Comparison of ENCODE assay signal across 9 cellular contexts in genomic region chr5:15794117-15794985, GRCh38.
A peak's percentile ranks its signal among the peaks of the same experiment; 100 is the strongest.
DNase-seq lines count a peak whose midpoint lies in the region; TF ChIP-seq lines count a peak whose summit lies in the region.
"Had no signal": no experiment of that assay in that cellular context is flagged by ENCODE, and none has a peak within 500 bp of the region (broad histone marks: within the 10 kb centered on the region; RNA-seq: fewer than 3 reads in every experiment).

No MANE protein-coding gene starts in this region.

- H3K4me1 Mint-ChIP-seq in osteocyte (ENCODE audit: unreplicated experiment) = peaks cover 41% of the 10 kb centered on the region
- no peaks in the 10 kb centered on the region for H3K4me1 Mint-ChIP-seq in activated T-helper 1 cell treated with anti-CD3 and anti-CD28 coated beads, Interleukin-12 subunit alpha, Interleukin-12 subunit beta, Interleukin-2, Interleukin-4 antibody, amounts not matched to agents 30 ng/mL and 10 ng/mL and 1 ng/mL, durations not matched to agents 14 hours and 24 hours and 36 hours (ENCODE audit: low read depth)
- no peaks in the 10 kb centered on the region for H3K4me1 Mint-ChIP-seq in CD14-positive monocyte

- peak; percentile 7 for TF ChIP-seq CTCF in GM13977 (IDR thresholded peaks at IDR 0.05; ENCODE audit: extremely low read depth, insufficient read depth, missing control alignments)
- peak; percentile 27 for TF ChIP-seq CTCF in fibroblast of mammary gland (conservative IDR thresholded peaks at IDR 0.05; ENCODE audit: control insufficient read depth, insufficient read depth, low read depth, low read length)
- TF ChIP-seq CTCF in osteocyte (IDR thresholded peaks at IDR 0.05) = peak; percentile 59
- TF ChIP-seq CTCF in CD14-positive monocyte (IDR thresholded peaks at IDR 0.05) = no peak

- H3K4me3 ChIP-seq in fibroblast of mammary gland (ENCODE audit: control insufficient read depth, low read depth, low read length) = no peak overlapping the region

- DNase-seq in GM13977 (ENCODE audit: low spot score) = no peak
- peak; percentile 33 for DNase-seq in RKO (ENCODE audit: low spot score)
- peak; percentile 34 for DNase-seq in fibroblast of mammary gland (ENCODE audit: low read depth)
- no peak for DNase-seq in osteocyte (ENCODE audit: extremely low spot score, unreplicated experiment)
- no peak for DNase-seq in activated T-helper 1 cell treated with anti-CD3 and anti-CD28 coated beads, Interleukin-12 subunit alpha, Interleukin-12 subunit beta, Interleukin-2, Interleukin-4 antibody, amounts not matched to agents 30 ng/mL and 10 ng/mL and 1 ng/mL, durations not matched to agents 14 hours and 24 hours and 36 hours (ENCODE audit: low spot score)
- no peak for DNase-seq in activated CD8-positive, alpha-beta memory T cell treated with anti-CD3 and anti-CD28 coated beads, Interleukin-2, amount 50 U/mL, for 48 hours
- no peak for DNase-seq in stimulated activated naive CD4-positive, alpha-beta T cell treated with Interleukin-2 at 50 U/mL for 16 hours (lab: John Stamatoyannopoulos, UW)
- no peak for DNase-seq in CD14-positive monocyte (ENCODE audit: low spot score)

- H3K27ac Mint-ChIP-seq in osteocyte (ENCODE audit: unreplicated experiment) (no peak overlapping the region), CD14-positive monocyte (no peak overlapping the region)
- H3K27ac Mint-ChIP-seq in activated T-helper 1 cell treated with anti-CD3 and anti-CD28 coated beads, Interleukin-12 subunit alpha, Interleukin-12 subunit beta, Interleukin-2, Interleukin-4 antibody, amounts not matched to agents 30 ng/mL and 10 ng/mL and 1 ng/mL, durations not matched to agents 14 hours and 24 hours and 36 hours = no peak overlapping the region
- H3K27ac Mint-ChIP-seq: activated naive CD8-positive, alpha-beta T cell had no signal

- H3K36me3 Mint-ChIP-seq in osteocyte (ENCODE audit: unreplicated experiment) (no peaks in the 10 kb centered on the region), CD14-positive monocyte (no peaks in the 10 kb centered on the region)
- no peaks in the 10 kb centered on the region for H3K36me3 Mint-ChIP-seq in activated T-helper 1 cell treated with anti-CD3 and anti-CD28 coated beads, Interleukin-12 subunit alpha, Interleukin-12 subunit beta, Interleukin-2, Interleukin-4 antibody, amounts not matched to agents 30 ng/mL and 10 ng/mL and 1 ng/mL, durations not matched to agents 14 hours and 24 hours and 36 hours (ENCODE audit: low read depth)
- H3K36me3 Mint-ChIP-seq: activated naive CD8-positive, alpha-beta T cell had no signal

- H3K9me3 Mint-ChIP-seq in osteocyte (ENCODE audit: unreplicated experiment) (no peaks in the 10 kb centered on the region), CD14-positive monocyte (peaks cover 0 to 4% (median 0%) of the 10 kb centered on the region in 7 donors)
- H3K9me3 Mint-ChIP-seq in activated T-helper 1 cell treated with anti-CD3 and anti-CD28 coated beads, Interleukin-12 subunit alpha, Interleukin-12 subunit beta, Interleukin-2, Interleukin-4 antibody, amounts not matched to agents 30 ng/mL and 10 ng/mL and 1 ng/mL, durations not matched to agents 14 hours and 24 hours and 36 hours = no peaks in the 10 kb centered on the region

- H3K4me3 Mint-ChIP-seq in osteocyte (ENCODE audit: unreplicated experiment) (no peak overlapping the region), CD14-positive monocyte (no peak overlapping the region)
- H3K4me3 Mint-ChIP-seq in activated T-helper 1 cell treated with anti-CD3 and anti-CD28 coated beads, Interleukin-12 subunit alpha, Interleukin-12 subunit beta, Interleukin-2, Interleukin-4 antibody, amounts not matched to agents 30 ng/mL and 10 ng/mL and 1 ng/mL, durations not matched to agents 14 hours and 24 hours and 36 hours = no peak overlapping the region
- H3K4me3 Mint-ChIP-seq: activated naive CD8-positive, alpha-beta T cell had no signal

- intact Hi-C loops in activated T-helper 1 cell treated with anti-CD3 and anti-CD28 coated beads, Interleukin-12 subunit alpha, Interleukin-12 subunit beta, Interleukin-2, Interleukin-4 antibody, amounts not matched to agents 30 ng/mL and 10 ng/mL and 1 ng/mL, durations not matched to agents 14 hours and 24 hours and 36 hours (cut with micrococcal nuclease) = no loop called here
- intact Hi-C loops in CD14-positive monocyte (cut with micrococcal nuclease) = no loop called here

- H3K27me3 Mint-ChIP-seq in osteocyte (ENCODE audit: unreplicated experiment) (no peaks in the 10 kb centered on the region), CD14-positive monocyte (ENCODE audit: low read depth in 3 of 3) (peaks cover 0 to 1% (median 0%) of the 10 kb centered on the region in 3 donors)
- no peaks in the 10 kb centered on the region for H3K27me3 Mint-ChIP-seq in activated T-helper 1 cell treated with anti-CD3 and anti-CD28 coated beads, Interleukin-12 subunit alpha, Interleukin-12 subunit beta, Interleukin-2, Interleukin-4 antibody, amounts not matched to agents 30 ng/mL and 10 ng/mL and 1 ng/mL, durations not matched to agents 14 hours and 24 hours and 36 hours (ENCODE audit: insufficient read depth)
- H3K27me3 Mint-ChIP-seq: activated naive CD8-positive, alpha-beta T cell had no signal

- in situ Hi-C loops in GM13977 (cut with MboI; ENCODE audit: low pct_unique_long_range_greater_than_20kb, low sequenced_read_pairs, unreplicated experiment) = no loop called here

Comparison
In these comparisons a context has a peak if more than half of its experiments do, and no peak if none do; other contexts are left out.
1. DNase-seq: peak in RKO (single experiment) and fibroblast of mammary gland (single experiment); none in GM13977 (single experiment), osteocyte (single experiment), activated T-helper 1 cell treated with anti-CD3 and anti-CD28 coated beads, Interleukin-12 subunit alpha, Interleukin-12 subunit beta, Interleukin-2, Interleukin-4 antibody, amounts not matched to agents 30 ng/mL and 10 ng/mL and 1 ng/mL, durations not matched to agents 14 hours and 24 hours and 36 hours (single experiment), activated CD8-positive, alpha-beta memory T cell treated with anti-CD3 and anti-CD28 coated beads, Interleukin-2, amount 50 U/mL, for 48 hours (single experiment), stimulated activated naive CD4-positive, alpha-beta T cell treated with Interleukin-2 at 50 U/mL for 16 hours (single experiment) and CD14-positive monocyte (single experiment).